In the genomic region with DNA sequence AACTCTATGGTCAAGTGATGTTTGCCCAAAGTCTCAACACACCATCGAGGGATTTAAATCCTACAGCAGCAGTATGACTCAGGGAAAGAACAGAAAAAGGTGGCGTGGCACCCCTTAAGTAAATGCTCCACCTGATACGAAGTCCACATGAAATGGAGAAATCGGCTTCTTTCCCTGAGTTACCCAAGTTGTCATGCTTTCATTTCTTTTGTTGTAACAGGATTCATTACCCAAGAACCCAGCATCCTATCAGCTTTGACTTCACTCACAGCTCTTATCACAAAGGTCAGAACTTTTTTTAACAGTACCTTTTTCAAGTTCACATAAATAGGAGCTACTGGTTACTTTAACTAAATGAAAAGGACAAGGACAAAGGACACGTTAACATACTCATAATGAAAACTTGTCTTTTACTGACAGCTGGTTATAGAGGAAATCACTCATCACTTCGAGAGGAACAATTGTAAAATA, we compare ENCODE assay signal across 14 cellular contexts.
A peak's percentile ranks its signal among the peaks of the same experiment; 100 is the strongest.
DNase-seq lines count a peak whose midpoint lies in the region; ATAC-seq and TF ChIP-seq lines count a peak whose summit lies in the region.
"Had no signal": no experiment of that assay in that cellular context is flagged by ENCODE, and none has a peak within 500 bp of the region (broad histone marks: within the 10 kb centered on the region; RNA-seq: fewer than 3 reads in every experiment).

No MANE protein-coding gene starts in this region.

- no peak for DNase-seq in activated T-cell treated with anti-CD3 and anti-CD28 coated beads, Interleukin-2, amount 50 U/mL, for 24 hours
- DNase-seq in activated T-cell treated with anti-CD3 and anti-CD28 coated beads for 4 hours (no peak), memory B cell (ENCODE audit: low spot score in 2 of 2) (no peak), type B pancreatic cell (ENCODE audit: extremely low spot score, unreplicated experiment) (no peak), OCI-M1 (lab: John Stamatoyannopoulos, UW) (no peak), SKM-1 (lab: John Stamatoyannopoulos, UW; ENCODE audit: unreplicated experiment) (no peak)
- no peak for DNase-seq in activated naive CD8-positive, alpha-beta T cell treated with anti-CD3 and anti-CD28 coated beads for 36 hours
- DNase-seq: ACHN; activated CD4-positive, alpha-beta T cell treated with anti-CD3 and anti-CD28 coated beads, Interleukin-2, amount 50 U/mL, for 1 hour; amniotic stem cell; DMS79 treated with DMSO at 0.1 percent for 48 hours; MG63; tibial artery had no signal

- peaks cover 84% of the 10 kb centered on the region for H3K36me3 Mint-ChIP-seq in activated T-cell treated with anti-CD3 and anti-CD28 coated beads, Interleukin-2, amount 50 U/mL, for 24 hours (ENCODE audit: low read depth)
- H3K36me3 Mint-ChIP-seq in activated naive CD8-positive, alpha-beta T cell treated with anti-CD3 and anti-CD28 coated beads for 36 hours: peaks cover 71% of the 10 kb centered on the region
- H3K36me3 Mint-ChIP-seq in memory B cell (peaks cover 20% of the 10 kb centered on the region), type B pancreatic cell (peaks cover 9% of the 10 kb centered on the region)

- no peak for TF ChIP-seq CTCF in type B pancreatic cell (conservative IDR thresholded peaks at IDR 0.05)

- peak overlapping the region; percentile 87 for H3K27ac Mint-ChIP-seq in activated T-cell treated with anti-CD3 and anti-CD28 coated beads, Interleukin-2, amount 50 U/mL, for 24 hours
- H3K27ac Mint-ChIP-seq in activated naive CD8-positive, alpha-beta T cell treated with anti-CD3 and anti-CD28 coated beads for 36 hours: peak overlapping the region; percentile 82
- H3K27ac Mint-ChIP-seq in memory B cell: peak overlapping the region; percentile 73
- H3K27ac Mint-ChIP-seq in type B pancreatic cell: peak overlapping the region; percentile 71

- no peak overlapping the region for H3K4me3 Mint-ChIP-seq in activated T-cell treated with anti-CD3 and anti-CD28 coated beads, Interleukin-2, amount 50 U/mL, for 24 hours
- H3K4me3 Mint-ChIP-seq in activated naive CD8-positive, alpha-beta T cell treated with anti-CD3 and anti-CD28 coated beads for 36 hours: no peak overlapping the region
- H3K4me3 Mint-ChIP-seq in memory B cell: no peak overlapping the region
- peak overlapping the region; percentile 2 for H3K4me3 Mint-ChIP-seq in type B pancreatic cell

- H3K4me1 Mint-ChIP-seq in activated T-cell treated with anti-CD3 and anti-CD28 coated beads, Interleukin-2, amount 50 U/mL, for 24 hours (ENCODE audit: low read depth): peaks cover 94% of the 10 kb centered on the region
- peaks cover 80% of the 10 kb centered on the region for H3K4me1 Mint-ChIP-seq in activated naive CD8-positive, alpha-beta T cell treated with anti-CD3 and anti-CD28 coated beads for 36 hours
- H3K4me1 Mint-ChIP-seq in memory B cell: peaks cover 53% of the 10 kb centered on the region
- peaks cover 53% of the 10 kb centered on the region for H3K4me1 Mint-ChIP-seq in type B pancreatic cell (ENCODE audit: unreplicated experiment)

- ATAC-seq in memory B cell (ENCODE audit: low read depth) (no peak), GM18517 (IDR thresholded peaks at IDR 0.05; ENCODE audit: unreplicated experiment) (no peak)

- H3K9me3 Mint-ChIP-seq in activated T-cell treated with anti-CD3 and anti-CD28 coated beads, Interleukin-2, amount 50 U/mL, for 24 hours: no peaks in the 10 kb centered on the region
- no peaks in the 10 kb centered on the region for H3K9me3 Mint-ChIP-seq in activated naive CD8-positive, alpha-beta T cell treated with anti-CD3 and anti-CD28 coated beads for 36 hours
- no peaks in the 10 kb centered on the region for H3K9me3 Mint-ChIP-seq in memory B cell
- H3K9me3 Mint-ChIP-seq in type B pancreatic cell: no peaks in the 10 kb centered on the region

- H3K27me3 Mint-ChIP-seq in activated T-cell treated with anti-CD3 and anti-CD28 coated beads, Interleukin-2, amount 50 U/mL, for 24 hours: no peaks in the 10 kb centered on the region
- H3K27me3 Mint-ChIP-seq in activated naive CD8-positive, alpha-beta T cell treated with anti-CD3 and anti-CD28 coated beads for 36 hours: no peaks in the 10 kb centered on the region
- no peaks in the 10 kb centered on the region for H3K27me3 Mint-ChIP-seq in memory B cell
- no peaks in the 10 kb centered on the region for H3K27me3 Mint-ChIP-seq in type B pancreatic cell
